Comparison of ENCODE assay signal across 11 cellular contexts in genomic region chr5:7894860-7895259, GRCh38.
DNase-seq lines count a peak whose midpoint lies in the region; ATAC-seq lines count a peak whose summit lies in the region.
"Had no signal": no experiment of that assay in that cellular context is flagged by ENCODE, and none has a peak within 500 bp of the region (broad histone marks: within the 10 kb centered on the region; RNA-seq: fewer than 3 reads in every experiment).

No MANE protein-coding gene starts in this region.

- no peak for DNase-seq in T-helper 2 cell treated with Interferon-gamma antibody and Interleukin-4, amounts not matched to agents 5 μg/mL and 100 μg/mL, for 36 hours (ENCODE audit: low spot score)
- no peak for DNase-seq in GM19240 (ENCODE audit: insufficient read length, low spot score)
- DNase-seq in HCEC 1CT, result no peak
- no peak for DNase-seq in putamen (ENCODE audit: low spot score)
- no peak for DNase-seq in SKM-1 treated with dmso at 0.1 percent for 144 hours (lab: John Stamatoyannopoulos, UW; ENCODE audit: unreplicated experiment)
- DNase-seq: activated CD4-positive, alpha-beta T cell treated with anti-CD3 and anti-CD28 coated beads for 48 hours; IMR-90 had no signal

- no peaks in the 10 kb centered on the region for H3K27me3 Mint-ChIP-seq in T-helper 2 cell treated with Interferon-gamma antibody and Interleukin-4, amounts not matched to agents 5 μg/mL and 100 μg/mL, for 36 hours (ENCODE audit: low read depth)

- H3K36me3 Mint-ChIP-seq in T-helper 2 cell treated with Interferon-gamma antibody and Interleukin-4, amounts not matched to agents 5 μg/mL and 100 μg/mL, for 36 hours (ENCODE audit: low read depth), result peaks cover 75% of the 10 kb centered on the region

- H3K4me1 Mint-ChIP-seq in T-helper 2 cell treated with Interferon-gamma antibody and Interleukin-4, amounts not matched to agents 5 μg/mL and 100 μg/mL, for 36 hours (ENCODE audit: low read depth), result peaks cover 14% of the 10 kb centered on the region
- H3K4me1 Mint-ChIP-seq: nephron had no signal

- H3K4me3 Mint-ChIP-seq in T-helper 2 cell treated with Interferon-gamma antibody and Interleukin-4, amounts not matched to agents 5 μg/mL and 100 μg/mL, for 36 hours, result no peak overlapping the region
- H3K4me3 Mint-ChIP-seq: nephron had no signal

- H3K9me3 Mint-ChIP-seq in T-helper 2 cell treated with Interferon-gamma antibody and Interleukin-4, amounts not matched to agents 5 μg/mL and 100 μg/mL, for 36 hours, result no peaks in the 10 kb centered on the region
- H3K9me3 Mint-ChIP-seq: nephron had no signal

- H3K27ac Mint-ChIP-seq in T-helper 2 cell treated with Interferon-gamma antibody and Interleukin-4, amounts not matched to agents 5 μg/mL and 100 μg/mL, for 36 hours, result peak overlapping the region; percentile 24
- H3K27ac Mint-ChIP-seq: nephron had no signal

- ATAC-seq in GM18861 (IDR thresholded peaks at IDR 0.05; ENCODE audit: unreplicated experiment) (peak; percentile 87), GM21367 (IDR thresholded peaks at IDR 0.05; ENCODE audit: unreplicated experiment) (peak; percentile 86), HG03039 (IDR thresholded peaks at IDR 0.05; ENCODE audit: unreplicated experiment) (peak; percentile 96)
